22 cellular contexts compared by ENCODE assay signal in the genomic region with DNA sequence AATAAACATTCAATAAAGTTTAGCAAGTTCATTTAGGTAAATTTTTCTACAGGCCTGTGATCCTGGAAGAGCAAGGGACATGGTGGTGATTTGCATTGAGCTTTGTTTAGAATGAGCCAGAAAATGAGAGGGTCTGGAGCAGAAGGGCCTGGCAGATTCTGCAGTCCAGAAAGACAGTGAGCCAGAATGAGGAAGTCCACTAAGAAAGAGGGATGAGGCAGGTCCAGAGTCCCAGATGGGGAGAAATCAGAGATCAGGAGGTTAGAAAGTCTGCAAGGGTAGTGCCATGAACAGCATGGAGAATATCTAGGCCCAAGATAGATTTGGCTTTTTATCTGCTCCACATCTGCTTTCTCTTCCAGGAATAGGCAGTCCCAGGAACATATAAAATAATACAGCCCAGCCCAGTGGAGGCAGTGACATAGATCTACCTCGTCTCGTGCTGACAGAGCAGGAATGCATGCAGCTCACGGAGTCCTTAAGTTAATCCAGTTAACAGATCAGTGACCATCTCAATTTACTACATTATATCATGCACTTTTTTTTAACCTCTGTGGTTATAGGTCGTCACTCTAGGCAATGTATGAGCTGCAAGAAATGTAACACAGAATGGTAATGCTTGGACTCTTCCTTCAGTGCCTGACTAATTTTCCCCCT.
"Had no signal": no experiment of that assay in that cellular context is flagged by ENCODE, and none has a peak within 500 bp of the region (broad histone marks: within the 10 kb centered on the region; RNA-seq: fewer than 3 reads in every experiment).

No MANE protein-coding gene starts in this region.

- H3K36me3 Mint-ChIP-seq: naive B cell; stimulated activated memory B cell treated with anti-CD40 and anti-IgM and Interleukin-4, amounts not matched to agents 10 μg/mL and 1 μg/mL and 100 μg/mL, for 72 hours had no signal

- H3K27me3 Mint-ChIP-seq: naive B cell; stimulated activated memory B cell treated with anti-CD40 and anti-IgM and Interleukin-4, amounts not matched to agents 10 μg/mL and 1 μg/mL and 100 μg/mL, for 72 hours; stimulated activated naive CD8-positive, alpha-beta T cell treated with anti-CD3 and anti-CD28 coated beads, Interleukin-15, Interleukin-2, amounts not matched to agents 100 ng/mL and 50 ng/mL, for 24 hours had no signal

- H3K4me1 Mint-ChIP-seq: naive B cell; stimulated activated memory B cell treated with anti-CD40 and anti-IgM and Interleukin-4, amounts not matched to agents 10 μg/mL and 1 μg/mL and 100 μg/mL, for 72 hours had no signal

- H3K36me3 ChIP-seq: heart left ventricle, spleen, tibial nerve, upper lobe of right lung, vagina had no signal

- ATAC-seq: foreskin keratinocyte; heart left ventricle; sciatic nerve; stimulated activated memory B cell treated with anti-CD40 and anti-IgM and Interleukin-4, amounts not matched to agents 10 μg/mL and 1 μg/mL and 100 μg/mL, for 72 hours; upper lobe of right lung had no signal

- DNase-seq: dermis blood vessel endothelial cell; erythroblast; foreskin keratinocyte; heart left ventricle; hippocampal formation; mesendoderm; naive B cell; psoas muscle; retina; spleen; stimulated activated CD4-positive, alpha-beta T cell treated with anti-CD3 and anti-CD28 coated beads, Interleukin-15, amount 100 ng/mL, for 24 hours; stimulated activated CD4-positive, alpha-beta T cell treated with anti-CD3 and anti-CD28 coated beads, Interleukin-1b, Interleukin-23, amount 100 ng/mL, for 48 hours; stimulated activated CD4-positive, alpha-beta T cell treated with anti-CD3 and anti-CD28 coated beads, Interleukin-4, amount 100 ng/mL, for 24 hours; testis; upper lobe of right lung had no signal

- H3K4me3 ChIP-seq: heart left ventricle, psoas muscle, spleen, testis, tibial nerve, upper lobe of right lung, vagina had no signal

- FAIRE-seq: endothelial cell of umbilical vein had no signal

- H3K4me1 ChIP-seq: heart left ventricle, psoas muscle, spleen, testis, tibial nerve, upper lobe of right lung had no signal

- H3K27ac ChIP-seq: foreskin keratinocyte, heart left ventricle, psoas muscle, spleen, testis, tibial nerve, upper lobe of right lung, vagina had no signal

- H3K27me3 ChIP-seq: foreskin keratinocyte, heart left ventricle, spleen, testis, tibial nerve, upper lobe of right lung, vagina had no signal

- H3K9me3 ChIP-seq: heart left ventricle, psoas muscle, spleen, testis, tibial nerve, upper lobe of right lung, vagina had no signal

- H3K27ac Mint-ChIP-seq: naive B cell; stimulated activated memory B cell treated with anti-CD40 and anti-IgM and Interleukin-4, amounts not matched to agents 10 μg/mL and 1 μg/mL and 100 μg/mL, for 72 hours; stimulated activated naive CD8-positive, alpha-beta T cell treated with anti-CD3 and anti-CD28 coated beads, Interleukin-15, Interleukin-2, amounts not matched to agents 100 ng/mL and 50 ng/mL, for 24 hours had no signal

- H3K4me3 Mint-ChIP-seq: naive B cell; nephron; stimulated activated memory B cell treated with anti-CD40 and anti-IgM and Interleukin-4, amounts not matched to agents 10 μg/mL and 1 μg/mL and 100 μg/mL, for 72 hours; stimulated activated naive CD8-positive, alpha-beta T cell treated with anti-CD3 and anti-CD28 coated beads, Interleukin-15, Interleukin-2, amounts not matched to agents 100 ng/mL and 50 ng/mL, for 24 hours had no signal

- H3K9me3 Mint-ChIP-seq: naive B cell; nephron; stimulated activated memory B cell treated with anti-CD40 and anti-IgM and Interleukin-4, amounts not matched to agents 10 μg/mL and 1 μg/mL and 100 μg/mL, for 72 hours; stimulated activated naive CD8-positive, alpha-beta T cell treated with anti-CD3 and anti-CD28 coated beads, Interleukin-15, Interleukin-2, amounts not matched to agents 100 ng/mL and 50 ng/mL, for 24 hours had no signal
